ENCODE assay signal across 17 cellular contexts in the genomic region with DNA sequence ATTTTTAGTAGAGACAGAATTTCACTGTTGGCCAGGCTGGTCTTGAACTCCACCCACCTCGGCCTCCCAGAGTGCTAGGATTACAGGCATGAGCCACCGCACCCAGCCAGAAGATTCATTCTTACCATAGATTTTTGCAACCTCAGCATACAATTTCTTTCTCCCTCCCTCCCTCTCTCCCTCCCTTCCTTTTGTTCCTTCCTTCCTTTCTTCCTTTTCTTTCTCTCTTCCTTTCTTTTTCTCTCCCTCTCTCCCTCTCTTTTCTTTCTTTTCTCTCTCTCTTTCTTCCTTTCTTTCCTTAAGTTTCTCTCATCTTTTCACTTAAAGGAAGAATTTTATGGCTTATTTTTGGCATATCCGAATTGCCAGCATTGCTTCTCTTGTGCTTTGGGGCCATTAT. TPM values are rescaled to one million over a fixed set of nuclear protein-coding genes. Genes with fewer than 3 reads are reported as not detected.
DNase-seq lines count a peak whose midpoint lies in the region; ATAC-seq lines count a peak whose summit lies in the region.
"Had no signal": no experiment of that assay in that cellular context is flagged by ENCODE, and none has a peak within 500 bp of the region (broad histone marks: within the 10 kb centered on the region; RNA-seq: fewer than 3 reads in every experiment).

No MANE protein-coding gene starts in this region.

- H3K27me3 Mint-ChIP-seq in activated naive CD4-positive, alpha-beta T cell treated with anti-CD3 and anti-CD28 coated beads, Interleukin-2, amount 10 ng/mL, durations not matched to agents 7 days and 5 days, result no peaks in the 10 kb centered on the region
- H3K27me3 Mint-ChIP-seq in CD8-positive, alpha-beta memory T cell, result no peaks in the 10 kb centered on the region
- H3K27me3 Mint-ChIP-seq in T-cell, result no peaks in the 10 kb centered on the region
- H3K27me3 Mint-ChIP-seq in naive thymus-derived CD4-positive, alpha-beta T cell, result no peaks in the 10 kb centered on the region
- H3K27me3 Mint-ChIP-seq: B cell had no signal

- H3K36me3 Mint-ChIP-seq in activated naive CD4-positive, alpha-beta T cell treated with anti-CD3 and anti-CD28 coated beads, Interleukin-2, amount 10 ng/mL, durations not matched to agents 7 days and 5 days, result peaks cover 20% of the 10 kb centered on the region
- peaks cover 3 to 50% (median 10%) of the 10 kb centered on the region in 3 donors for H3K36me3 Mint-ChIP-seq in CD8-positive, alpha-beta memory T cell
- H3K36me3 Mint-ChIP-seq in T-cell, result peaks cover 29% of the 10 kb centered on the region
- H3K36me3 Mint-ChIP-seq in naive thymus-derived CD4-positive, alpha-beta T cell, result peaks cover 4 to 37% (median 9%) of the 10 kb centered on the region in 5 donors

- peaks cover 11% of the 10 kb centered on the region for H3K4me1 ChIP-seq in CD8-positive, alpha-beta memory T cell (ENCODE audit: insufficient read depth, low read length)
- peaks cover 6 to 12% of the 10 kb centered on the region in 2 donors for H3K4me1 ChIP-seq in naive thymus-derived CD4-positive, alpha-beta T cell (ENCODE audit: control insufficient read depth in 2 of 2, insufficient read depth in 2 of 2, low read length in 2 of 2)

- peak overlapping the region; percentile 2 for H3K27ac Mint-ChIP-seq in activated naive CD4-positive, alpha-beta T cell treated with anti-CD3 and anti-CD28 coated beads, Interleukin-2, amount 10 ng/mL, durations not matched to agents 7 days and 5 days
- H3K27ac Mint-ChIP-seq in CD8-positive, alpha-beta memory T cell, result peak overlapping the region in 5 of 8 donors; percentile 8 to 83 (median 47)
- H3K27ac Mint-ChIP-seq in T-cell, result peak overlapping the region; percentile 41 to 48
- peak overlapping the region in 7 of 9 donors; percentile 3 to 83 (median 10) for H3K27ac Mint-ChIP-seq in naive thymus-derived CD4-positive, alpha-beta T cell
- H3K27ac Mint-ChIP-seq: B cell had no signal

- no peaks in the 10 kb centered on the region for H3K9me3 Mint-ChIP-seq in activated naive CD4-positive, alpha-beta T cell treated with anti-CD3 and anti-CD28 coated beads, Interleukin-2, amount 10 ng/mL, durations not matched to agents 7 days and 5 days
- no peaks in the 10 kb centered on the region for H3K9me3 Mint-ChIP-seq in CD8-positive, alpha-beta memory T cell
- H3K9me3 Mint-ChIP-seq in T-cell, result no peaks in the 10 kb centered on the region
- no peaks in the 10 kb centered on the region for H3K9me3 Mint-ChIP-seq in naive thymus-derived CD4-positive, alpha-beta T cell
- H3K9me3 Mint-ChIP-seq: CD8-positive, alpha-beta T cell had no signal

- no peak for DNase-seq in activated naive CD4-positive, alpha-beta T cell treated with anti-CD3 and anti-CD28 coated beads, Interleukin-2, amount 10 ng/mL, durations not matched to agents 7 days and 5 days
- no peak for DNase-seq in activated naive CD4-positive, alpha-beta T cell treated with Interleukin-2 at 50 U/mL for 16 hours
- DNase-seq in CD8-positive, alpha-beta memory T cell, result no peak
- no peak for DNase-seq in T-cell
- no peak for DNase-seq in naive thymus-derived CD4-positive, alpha-beta T cell
- no peak for DNase-seq in COLO829 (ENCODE audit: low spot score)
- no peak for DNase-seq in cerebellar cortex (ENCODE audit: low spot score)
- DNase-seq: ACHN; C1 segment of cervical spinal cord; Calu3; CD8-positive, alpha-beta T cell; DMS79; GM23248; H7 had no signal

- ATAC-seq in T-cell (replicated peaks in 1 of 4) (no peak), HG02981 (IDR thresholded peaks at IDR 0.05; ENCODE audit: unreplicated experiment) (no peak)
- ATAC-seq in naive thymus-derived CD4-positive, alpha-beta T cell, result no peak
- ATAC-seq: CD8-positive, alpha-beta T cell; GM12878 had no signal

- no peak overlapping the region for H3K4me3 ChIP-seq in CD8-positive, alpha-beta memory T cell (ENCODE audit: low read length)
- no peak overlapping the region for H3K4me3 ChIP-seq in naive thymus-derived CD4-positive, alpha-beta T cell (ENCODE audit: low read length)
- H3K4me3 ChIP-seq: GM12878, GM23248 had no signal

- H3K9me3 ChIP-seq in CD8-positive, alpha-beta memory T cell (ENCODE audit: low read length), result no peaks in the 10 kb centered on the region
- H3K9me3 ChIP-seq in naive thymus-derived CD4-positive, alpha-beta T cell (ENCODE audit: control insufficient read depth in 2 of 3, low read length in 3 of 3), result no peaks in the 10 kb centered on the region

- H3K36me3 ChIP-seq in CD8-positive, alpha-beta memory T cell (ENCODE audit: insufficient read depth, low read length), result no peaks in the 10 kb centered on the region
- no peaks in the 10 kb centered on the region for H3K36me3 ChIP-seq in naive thymus-derived CD4-positive, alpha-beta T cell (ENCODE audit: control insufficient read depth in 2 of 3, insufficient read depth in 3 of 3, low read length in 3 of 3)

- intact Hi-C loops in naive thymus-derived CD4-positive, alpha-beta T cell (cut with micrococcal nuclease), result loop anchor here in 1 of 2 donors (2.0 to 5.0 kb wide), 2 partner anchors 58 to 109 kb away; partner anchors contain the start of genes PRKAR2A and SLC25A20

- POLR2A ChIA-PET in CD8-positive, alpha-beta memory T cell (lab: Charles Lee), result no interaction called here
- POLR2A ChIA-PET in T-cell (lab: Charles Lee), result interaction anchor here in 1 of 2 donors (0.6 kb wide), 1 partner anchor 49 kb away, joined by 3 read pairs; no protein-coding TSS in a partner anchor
- POLR2A ChIA-PET in naive thymus-derived CD4-positive, alpha-beta T cell (lab: Charles Lee), result no interaction called here

- CTCF ChIA-PET in activated naive CD4-positive, alpha-beta T cell treated with anti-CD3 and anti-CD28 coated beads, Interleukin-2, amount 10 ng/mL, durations not matched to agents 7 days and 5 days (lab: Charles Lee), result no interaction called here
- CTCF ChIA-PET in CD8-positive, alpha-beta memory T cell (lab: Charles Lee), result no interaction called here
- CTCF ChIA-PET in T-cell (lab: Charles Lee), result interaction anchor here in 1 of 2 donors (0.5 kb wide), 1 partner anchor 20 kb away, joined by 3 read pairs; no protein-coding TSS in a partner anchor
- CTCF ChIA-PET in naive thymus-derived CD4-positive, alpha-beta T cell (lab: Charles Lee), result no interaction called here

- H3K4me3 Mint-ChIP-seq in activated naive CD4-positive, alpha-beta T cell treated with anti-CD3 and anti-CD28 coated beads, Interleukin-2, amount 10 ng/mL, durations not matched to agents 7 days and 5 days, result no peak overlapping the region
- H3K4me3 Mint-ChIP-seq in CD8-positive, alpha-beta memory T cell, result no peak overlapping the region
- peak overlapping the region in 1 of 3 donors; percentile 15 for H3K4me3 Mint-ChIP-seq in T-cell
- H3K4me3 Mint-ChIP-seq in naive thymus-derived CD4-positive, alpha-beta T cell, result no peak overlapping the region
- H3K4me3 Mint-ChIP-seq: B cell; CD8-positive, alpha-beta T cell had no signal

- H3K27me3 ChIP-seq in CD8-positive, alpha-beta memory T cell (ENCODE audit: insufficient read depth, low read length, poor library complexity, severe bottlenecking), result no peaks in the 10 kb centered on the region
- no peaks in the 10 kb centered on the region for H3K27me3 ChIP-seq in naive thymus-derived CD4-positive, alpha-beta T cell (ENCODE audit: control insufficient read depth in 2 of 2, insufficient read depth in 2 of 2, low read length in 2 of 2)

- peaks cover 16% of the 10 kb centered on the region for H3K4me1 Mint-ChIP-seq in activated naive CD4-positive, alpha-beta T cell treated with anti-CD3 and anti-CD28 coated beads, Interleukin-2, amount 10 ng/mL, durations not matched to agents 7 days and 5 days
- peaks cover 14 to 23% (median 22%) of the 10 kb centered on the region in 3 donors for H3K4me1 Mint-ChIP-seq in CD8-positive, alpha-beta memory T cell
- peaks cover 20 to 25% (median 22%) of the 10 kb centered on the region in 3 donors for H3K4me1 Mint-ChIP-seq in T-cell
- H3K4me1 Mint-ChIP-seq in naive thymus-derived CD4-positive, alpha-beta T cell, result peaks cover 9 to 22% (median 20%) of the 10 kb centered on the region in 7 donors
- H3K4me1 Mint-ChIP-seq: B cell had no signal

- H3K27ac ChIP-seq in CD8-positive, alpha-beta memory T cell (ENCODE audit: low read depth, low read length), result no peak overlapping the region
- no peak overlapping the region for H3K27ac ChIP-seq in naive thymus-derived CD4-positive, alpha-beta T cell (ENCODE audit: low read depth, low read length)
- H3K27ac ChIP-seq: GM23248 had no signal

RNA-seq across cellular contexts. Expression of gene PRKAR2A, which starts 58.0 kb away (rescaled TPM):
- 10 to 100 TPM; 61.5 to 62.1 TPM for total RNA-seq in CD8-positive, alpha-beta memory T cell
- polyA plus RNA-seq in CD8-positive, alpha-beta memory T cell, result 16.4 TPM
- 10 to 100 TPM; 30.9 to 51.8 (median 49.0) TPM for total RNA-seq in T-cell
- total RNA-seq in naive thymus-derived CD4-positive, alpha-beta T cell, result 10 to 100 TPM; 25.9 to 45.1 (median 38.9) TPM
- polyA plus RNA-seq in naive thymus-derived CD4-positive, alpha-beta T cell, result 10 to 100 TPM; 10.3 to 12.5 TPM
